In genomic region chr16:4733747-4734062, GRCh38 we compare ENCODE assay signal across 8 cellular contexts. TPM values are rescaled to one million over a fixed set of nuclear protein-coding genes. Genes with fewer than 3 reads are reported as not detected.
DNase-seq lines count a peak whose midpoint lies in the region; ATAC-seq and TF ChIP-seq lines count a peak whose summit lies in the region.

No MANE protein-coding gene starts in this region.

- peaks cover 10% of the 10 kb centered on the region for H3K36me3 Mint-ChIP-seq in chondrocyte (ENCODE audit: low read depth)

- BruUV-seq in A673 (replicated peaks; lab: Mats Ljungman, UMichigan), result no TSS peak

- ATAC-seq in GM21529 (IDR thresholded peaks at IDR 0.05; ENCODE audit: unreplicated experiment), result peak; percentile 0
- no peak for ATAC-seq in HG02973 (IDR thresholded peaks at IDR 0.05; ENCODE audit: unreplicated experiment)
- no peak for ATAC-seq in HG02885 (IDR thresholded peaks at IDR 0.05; ENCODE audit: poor library complexity, unreplicated experiment)

- peaks cover 15% of the 10 kb centered on the region for H3K4me1 Mint-ChIP-seq in chondrocyte (ENCODE audit: low read depth)

- TF ChIP-seq CTCF in A673 (conservative IDR thresholded peaks at IDR 0.05; ENCODE audit: low read depth, low read length) (no peak), RWPE1 (conservative IDR thresholded peaks at IDR 0.05; ENCODE audit: low read depth) (no peak), chondrocyte (IDR thresholded peaks at IDR 0.05) (no peak), transverse colon (IDR thresholded peaks at IDR 0.05) (no peak)

- H3K4me3 ChIP-seq in A673 (ENCODE audit: low read depth, low read length, poor library complexity, severe bottlenecking) (peak overlapping the region; percentile 96), mucosa of rectum (ENCODE audit: low read length in 2 of 2) (peak overlapping the region; percentile 81 to 88), transverse colon (peak overlapping the region; percentile 81 to 93 (median 90))

- peaks cover 7% of the 10 kb centered on the region for H3K36me3 ChIP-seq in A673 (ENCODE audit: insufficient read depth, low read length, poor library complexity, severe bottlenecking)
- peaks cover 12 to 22% of the 10 kb centered on the region in 2 donors for H3K36me3 ChIP-seq in mucosa of rectum (ENCODE audit: control insufficient read depth in 2 of 2, insufficient read depth in 2 of 2, low read length in 2 of 2)
- H3K36me3 ChIP-seq in transverse colon, result peaks cover 0 to 8% (median 0%) of the 10 kb centered on the region in 4 donors

- no peaks in the 10 kb centered on the region for H3K9me3 Mint-ChIP-seq in chondrocyte (ENCODE audit: low read depth)

- TF ChIP-seq POLR2A in transverse colon (IDR thresholded peaks at IDR 0.05), result no peak

- H3K27me3 ChIP-seq in A673 (replicated peaks; ENCODE audit: insufficient read depth, low read depth, low read length, poor library complexity) (no peaks in the 10 kb centered on the region), mucosa of rectum (ENCODE audit: control insufficient read depth in 2 of 2, insufficient read depth in 2 of 2, low read length in 2 of 2) (no peaks in the 10 kb centered on the region), transverse colon (no peaks in the 10 kb centered on the region)

- H3K27me3 Mint-ChIP-seq in chondrocyte (ENCODE audit: low read depth), result no peaks in the 10 kb centered on the region

- TF ChIP-seq EP300 in transverse colon (IDR thresholded peaks at IDR 0.05; ENCODE audit: low read depth), result no peak

- H3K27ac Mint-ChIP-seq in chondrocyte (ENCODE audit: unreplicated experiment), result peak overlapping the region; percentile 74

- H3K27ac ChIP-seq in A673 (ENCODE audit: low read depth, low read length, poor library complexity, severe bottlenecking) (peak overlapping the region; percentile 86), RWPE1 (peak overlapping the region; percentile 82), mucosa of rectum (ENCODE audit: low read depth in 2 of 2, low read length in 2 of 2) (peak overlapping the region; percentile 81 to 83), transverse colon (peak overlapping the region; percentile 83 to 95 (median 88))

- POLR2A ChIA-PET in A673 (lab: Charles Lee; ENCODE audit: low non-redundant PET) (no interaction called here), RWPE1 (lab: Yijun Ruan, JAX; ENCODE audit: low non-redundant PET) (interaction anchor here (0.6 to 1.3 kb wide), 3 partner anchors 18 to 1910 kb away, joined by 3 to 8 read pairs (median 6); partner anchors contain the start of gene NUDT16L1)

- DNase-seq in A673 (ENCODE audit: low spot score) (no peak), RWPE1 (ENCODE audit: low spot score) (peak; percentile 37), chondrocyte (ENCODE audit: low spot score) (no peak), transverse colon (no peak)

- H3K9ac ChIP-seq in mucosa of rectum (ENCODE audit: low read depth in 1 of 2, low read length in 2 of 2), result peak overlapping the region; percentile 61 to 64

- intact Hi-C loops in A673 (cut with micrococcal nuclease; ENCODE audit: unreplicated experiment), result no loop called here
- intact Hi-C loops in transverse colon (cut with DNase I; ENCODE audit: low total_unique reads), result no loop called here

- 0 to 2% methylated on average over 1 to 19 of the region's 19 CpGs for WGBS in transverse colon (ENCODE audit: low coverage in 1 of 2), 2 donors

- in situ Hi-C loops in transverse colon (cut with MboI; ENCODE audit: low pct_ligation_motif_present in 1 of 4, low pct_unique_long_range_greater_than_20kb in 1 of 4, low sequenced_read_pairs in 3 of 4), result no loop called here

- no peaks in the 10 kb centered on the region for H3K4me1 ChIP-seq in A673 (ENCODE audit: insufficient read depth, low read length, poor library complexity, severe bottlenecking)
- H3K4me1 ChIP-seq in mucosa of rectum (ENCODE audit: control insufficient read depth in 2 of 2, insufficient read depth in 2 of 2, low read length in 2 of 2), result peaks cover 6 to 9% of the 10 kb centered on the region in 2 donors
- H3K4me1 ChIP-seq in transverse colon, result peaks cover 0 to 17% (median 9%) of the 10 kb centered on the region in 4 donors

- H3K9me3 ChIP-seq in A673 (ENCODE audit: low read depth, low read length, poor library complexity, severe bottlenecking), result no peaks in the 10 kb centered on the region
- no peaks in the 10 kb centered on the region for H3K9me3 ChIP-seq in mucosa of rectum (ENCODE audit: control insufficient read depth in 2 of 2, low read length in 2 of 2)
- no peaks in the 10 kb centered on the region for H3K9me3 ChIP-seq in transverse colon

- CTCF ChIA-PET in A673 (lab: Charles Lee), result interaction anchor here (0.6 to 1.0 kb wide), 2 partner anchors 35 to 109 kb away, joined by 3 to 4 read pairs; partner anchors contain the start of gene MGRN1
- CTCF ChIA-PET in RWPE1 (lab: Yijun Ruan, JAX), result interaction anchor here (0.7 kb wide), 1 partner anchor 223 kb away, joined by 3 read pairs; no protein-coding TSS in a partner anchor

- H3K4me3 Mint-ChIP-seq in chondrocyte (ENCODE audit: unreplicated experiment), result peak overlapping the region; percentile 92

RNA-seq across cellular contexts. Expression of gene ANKS3, which starts 0.4 kb away (rescaled TPM):
- total RNA-seq in A673 (2021), result 26.9 and 30.3 TPM in 2 replicates
- 21.8 to 30.6 TPM (median 24.9 TPM) in 3 replicates for total RNA-seq in chondrocyte
- 10 to 100 TPM; 14.9 to 38.4 (median 25.0) TPM for total RNA-seq in transverse colon

RNA-seq across cellular contexts. Expression of gene DNAAF8, which starts 0.6 kb away (rescaled TPM):
- total RNA-seq in A673 (2021) (0.15 and 0.72 TPM in 2 replicates), chondrocyte (2.0 to 2.6 TPM (median 2.2 TPM) in 3 replicates), transverse colon (1 to 10 TPM in 1 of 4 donors, under 1 TPM in 2, not detected in 1; 0.55 to 2.9 (median 0.60) TPM)

RNA-seq across cellular contexts. Expression of gene ZNF500, which starts 33.3 kb away (rescaled TPM):
- total RNA-seq in A673 (2021), result 16.8 and 19.1 TPM in 2 replicates
- total RNA-seq in chondrocyte, result 13.1 to 16.2 TPM (median 14.7 TPM) in 3 replicates
- total RNA-seq in transverse colon, result 10 to 100 TPM in 3 of 4 donors, 1 to 10 TPM in 1; 9.7 to 31.2 (median 11.6) TPM

RNA-seq across cellular contexts. Expression of gene NUDT16L1, which starts 40.3 kb away (rescaled TPM):
- 29.7 and 33.8 TPM in 2 replicates for total RNA-seq in A673 (2021)
- 20.4 to 27.4 TPM (median 22.9 TPM) in 3 replicates for total RNA-seq in chondrocyte
- 10 to 100 TPM; 32.6 to 62.7 (median 54.3) TPM for total RNA-seq in transverse colon

RNA-seq across cellular contexts. Expression of gene SEPTIN12, which starts 54.4 kb away (rescaled TPM):
- total RNA-seq in A673 (2021) (not detected in 2 replicates), chondrocyte (not detected in 3 replicates), transverse colon (not detected)
